Comparison of ENCODE assay signal across 16 cellular contexts in genomic region chr19:58552655-58553054, GRCh38. TPM values are rescaled to one million over a fixed set of nuclear protein-coding genes. Genes with fewer than 3 reads are reported as not detected.
DNase-seq lines count a peak whose midpoint lies in the region; TF ChIP-seq lines count a peak whose summit lies in the region.
"Had no signal": no experiment of that assay in that cellular context is flagged by ENCODE, and none has a peak within 500 bp of the region (broad histone marks: within the 10 kb centered on the region; RNA-seq: fewer than 3 reads in every experiment).

No MANE protein-coding gene starts in this region.

- H3K27ac Mint-ChIP-seq in activated CD4-positive, alpha-beta T cell treated with anti-CD3 and anti-CD28 coated beads, Interleukin-2, amount 10 ng/mL, durations not matched to agents 7 days and 5 days: peak overlapping the region; percentile 11
- H3K27ac Mint-ChIP-seq in IgD-negative memory B cell (peak overlapping the region; percentile 43 to 88 (median 75)), nephron progenitor cell (peak overlapping the region; percentile 91)
- H3K27ac Mint-ChIP-seq in activated naive CD8-positive, alpha-beta T cell: peak overlapping the region; percentile 81
- H3K27ac Mint-ChIP-seq: WTC11 had no signal

- POLR2A ChIA-PET in activated CD4-positive, alpha-beta T cell treated with anti-CD3 and anti-CD28 coated beads, Interleukin-2, amount 10 ng/mL, durations not matched to agents 7 days and 5 days (lab: Charles Lee): no interaction called here

- TF ChIP-seq CTCF in nephron progenitor cell (IDR thresholded peaks at IDR 0.05) (no peak), GM20000 (IDR thresholded peaks at IDR 0.05; ENCODE audit: extremely low read depth, missing control alignments) (no peak)

- H3K36me3 Mint-ChIP-seq in activated CD4-positive, alpha-beta T cell treated with anti-CD3 and anti-CD28 coated beads, Interleukin-2, amount 10 ng/mL, durations not matched to agents 7 days and 5 days (ENCODE audit: low read depth): peaks cover 65% of the 10 kb centered on the region
- H3K36me3 Mint-ChIP-seq in IgD-negative memory B cell (peaks cover 6% of the 10 kb centered on the region), nephron progenitor cell (ENCODE audit: low read depth) (peaks cover 47% of the 10 kb centered on the region)
- peaks cover 18% of the 10 kb centered on the region for H3K36me3 Mint-ChIP-seq in activated naive CD8-positive, alpha-beta T cell

- H3K4me3 Mint-ChIP-seq in activated CD4-positive, alpha-beta T cell treated with anti-CD3 and anti-CD28 coated beads, Interleukin-2, amount 10 ng/mL, durations not matched to agents 7 days and 5 days: no peak overlapping the region
- H3K4me3 Mint-ChIP-seq in IgD-negative memory B cell: peak overlapping the region in 1 of 4 donors; percentile 99
- H3K4me3 Mint-ChIP-seq in activated naive CD8-positive, alpha-beta T cell: peak overlapping the region; percentile 71
- H3K4me3 Mint-ChIP-seq in nephron progenitor cell: peak overlapping the region; percentile 1

- peaks cover 49% of the 10 kb centered on the region for H3K4me1 Mint-ChIP-seq in activated CD4-positive, alpha-beta T cell treated with anti-CD3 and anti-CD28 coated beads, Interleukin-2, amount 10 ng/mL, durations not matched to agents 7 days and 5 days
- H3K4me1 Mint-ChIP-seq in IgD-negative memory B cell (peaks cover 23 to 32% (median 26%) of the 10 kb centered on the region in 3 donors), nephron progenitor cell (peaks cover 51% of the 10 kb centered on the region)
- H3K4me1 Mint-ChIP-seq in activated naive CD8-positive, alpha-beta T cell (ENCODE audit: low read depth): peaks cover 49% of the 10 kb centered on the region

- no peaks in the 10 kb centered on the region for H3K9me3 Mint-ChIP-seq in activated CD4-positive, alpha-beta T cell treated with anti-CD3 and anti-CD28 coated beads, Interleukin-2, amount 10 ng/mL, durations not matched to agents 7 days and 5 days
- H3K9me3 Mint-ChIP-seq in IgD-negative memory B cell: no peaks in the 10 kb centered on the region
- no peaks in the 10 kb centered on the region for H3K9me3 Mint-ChIP-seq in activated naive CD8-positive, alpha-beta T cell (ENCODE audit: low read depth)
- no peaks in the 10 kb centered on the region for H3K9me3 Mint-ChIP-seq in nephron progenitor cell
- H3K9me3 Mint-ChIP-seq: WTC11 had no signal

- CTCF ChIA-PET in activated CD4-positive, alpha-beta T cell treated with anti-CD3 and anti-CD28 coated beads, Interleukin-2, amount 10 ng/mL, durations not matched to agents 7 days and 5 days (lab: Charles Lee): interaction anchor here (0.6 to 3.3 kb wide), 3 partner anchors 33 to 153 kb away, joined by 3 to 25 read pairs (median 4); partner anchors contain the start of gene ZBTB45

- no peak for DNase-seq in activated CD4-positive, alpha-beta T cell treated with anti-CD3 and anti-CD28 coated beads, Interleukin-2, amount 10 ng/mL, durations not matched to agents 7 days and 5 days
- DNase-seq in activated CD4-positive, alpha-beta T cell treated with anti-CD3 and anti-CD28 coated beads for 48 hours: no peak
- DNase-seq in nephron progenitor cell (no peak), posterior cingulate gyrus (no peak), Ammon's horn (ENCODE audit: low spot score) (no peak), GM20000 (ENCODE audit: low spot score) (no peak)
- DNase-seq: effector memory CD4-positive, alpha-beta T cell; GDM1; lower lobe of right lung; NCI-H1417; NCI-H2227 treated with DMSO at 0.1 percent for 48 hours; nucleus accumbens; stimulated activated naive CD4-positive, alpha-beta T cell treated with Interleukin-2 at 50 U/mL for 16 hours had no signal

- intact Hi-C loops in posterior cingulate gyrus (cut with DNase I): no loop called here

- H3K27me3 Mint-ChIP-seq in activated CD4-positive, alpha-beta T cell treated with anti-CD3 and anti-CD28 coated beads, Interleukin-2, amount 10 ng/mL, durations not matched to agents 7 days and 5 days: no peaks in the 10 kb centered on the region
- H3K27me3 Mint-ChIP-seq in IgD-negative memory B cell (no peaks in the 10 kb centered on the region), nephron progenitor cell (ENCODE audit: low read depth, poor library complexity) (peaks cover 10% of the 10 kb centered on the region)
- H3K27me3 Mint-ChIP-seq in activated naive CD8-positive, alpha-beta T cell: no peaks in the 10 kb centered on the region

RNA-seq across cellular contexts. Expression of gene CHMP2A, which starts 2.2 kb away (rescaled TPM):
- total RNA-seq in activated CD4-positive, alpha-beta T cell treated with anti-CD3 and anti-CD28 coated beads, Interleukin-2, amount 10 ng/mL, durations not matched to agents 7 days and 5 days: 100 to 1,000 TPM; 128 to 137 TPM
- polyA plus RNA-seq in IgD-negative memory B cell: 160 TPM

RNA-seq across cellular contexts. Expression of gene UBE2M, which starts 5.8 kb away (rescaled TPM):
- 10 to 100 TPM; 82.8 to 96.0 TPM for total RNA-seq in activated CD4-positive, alpha-beta T cell treated with anti-CD3 and anti-CD28 coated beads, Interleukin-2, amount 10 ng/mL, durations not matched to agents 7 days and 5 days
- 10.0 TPM for polyA plus RNA-seq in IgD-negative memory B cell

RNA-seq across cellular contexts. Expression of gene TRIM28, which starts 8.8 kb away (rescaled TPM):
- 100 to 1,000 TPM; 457 to 560 TPM for total RNA-seq in activated CD4-positive, alpha-beta T cell treated with anti-CD3 and anti-CD28 coated beads, Interleukin-2, amount 10 ng/mL, durations not matched to agents 7 days and 5 days
- polyA plus RNA-seq in IgD-negative memory B cell: 38.9 TPM

RNA-seq across cellular contexts. Expression of gene MZF1, which starts 20.5 kb away (rescaled TPM):
- 10 to 100 TPM; 28.6 to 33.1 TPM for total RNA-seq in activated CD4-positive, alpha-beta T cell treated with anti-CD3 and anti-CD28 coated beads, Interleukin-2, amount 10 ng/mL, durations not matched to agents 7 days and 5 days
- 11.5 TPM for polyA plus RNA-seq in IgD-negative memory B cell

RNA-seq across cellular contexts. Expression of gene ZBTB45, which starts 33.0 kb away (rescaled TPM):
- 10 to 100 TPM; 17.9 to 19.9 TPM for total RNA-seq in activated CD4-positive, alpha-beta T cell treated with anti-CD3 and anti-CD28 coated beads, Interleukin-2, amount 10 ng/mL, durations not matched to agents 7 days and 5 days
- 7.6 TPM for polyA plus RNA-seq in IgD-negative memory B cell

Comparison
In these comparisons a context has a peak if more than half of its experiments do, and no peak if none do; other contexts are left out.
1. H3K27ac Mint-ChIP-seq: peak in every context shown above with its lines; median percentile 91 in nephron progenitor cell; 81 in activated naive CD8-positive, alpha-beta T cell; 75 in IgD-negative memory B cell; 11 in activated CD4-positive, alpha-beta T cell treated with anti-CD3 and anti-CD28 coated beads, Interleukin-2, amount 10 ng/mL, durations not matched to agents 7 days and 5 days.